24 cellular contexts compared by ENCODE assay signal in the genomic region with DNA sequence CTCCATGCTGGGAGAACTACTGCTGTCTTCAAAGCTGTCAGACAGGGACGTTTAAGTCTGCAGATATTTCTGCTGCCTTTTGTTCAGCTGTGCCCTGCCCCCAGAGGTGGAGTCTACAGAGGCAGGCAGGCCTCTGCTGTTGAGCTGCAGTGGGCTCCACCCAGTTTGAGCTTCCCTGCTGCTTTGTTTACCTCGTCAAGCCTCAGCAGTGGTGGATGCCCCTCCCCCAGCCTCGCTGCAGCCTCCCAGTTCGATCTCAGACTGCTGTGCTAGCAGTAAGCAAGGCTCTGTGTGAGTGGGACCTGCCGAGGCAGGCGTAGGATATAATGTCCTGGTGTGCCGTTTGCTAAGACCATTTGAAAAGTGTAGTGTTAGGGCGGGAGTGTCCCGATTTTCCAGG. TPM values are rescaled to one million over a fixed set of nuclear protein-coding genes. Genes with fewer than 3 reads are reported as not detected.
DNase-seq lines count a peak whose midpoint lies in the region; ATAC-seq, FAIRE-seq and TF ChIP-seq lines count a peak whose summit lies in the region.
"Had no signal": no experiment of that assay in that cellular context is flagged by ENCODE, and none has a peak within 500 bp of the region (broad histone marks: within the 10 kb centered on the region; RNA-seq: fewer than 3 reads in every experiment).

No MANE protein-coding gene starts in this region.

- no peak overlapping the region for H2BK15ac ChIP-seq in neuronal stem cell (ENCODE audit: low read length)

- no peak overlapping the region for H4K91ac ChIP-seq in neuronal stem cell (ENCODE audit: low read depth, low read length, poor library complexity)

- no peak for TF ChIP-seq EP300 in HepG2 (IDR thresholded peaks at IDR 0.05; ENCODE audit: low read depth in 2 of 2, low read length in 2 of 2)
- no peak for TF ChIP-seq EP300 in HepG2 (CRISPR knock-in tag; IDR thresholded peaks at IDR 0.05; ENCODE audit: borderline replicate concordance)

- H3K4me2 ChIP-seq in HepG2 (ENCODE audit: low read depth, low read length) (peak overlapping the region; percentile 54), neuronal stem cell (ENCODE audit: insufficient read depth, low read length, poor library complexity, severe bottlenecking) (no peak overlapping the region)
- H3K4me2 ChIP-seq: KMS-11 had no signal

- H3K18ac ChIP-seq in neuronal stem cell (ENCODE audit: low read length): no peak overlapping the region

- WGBS in HepG2 (ENCODE audit: low lambda C conversion rate): 13% methylated on average over 8 of the region's 9 CpGs
- whole genome bisulfite sequencing in right lobe of liver (ENCODE audit: insufficient coverage, low coverage, low lambda C conversion rate, missing lambda C conversion rate): no CpG with 5 or more reads among the region's 9 CpGs
- no CpG with 5 or more reads among the region's 9 CpGs for WGBS in neuronal stem cell (ENCODE audit: extremely low coverage in 2 of 2, insufficient read length in 2 of 2, insufficient replicate concordance in 1 of 2), 2 donors

- TF ChIP-seq CTCF in HepG2 (CRISPR knock-in tag; IDR thresholded peaks at IDR 0.05) (no peak), right lobe of liver (IDR thresholded peaks at IDR 0.05) (no peak)

- H3K9ac ChIP-seq in HepG2 (ENCODE audit: insufficient read depth, low read depth, low read length): no peak overlapping the region
- H3K9ac ChIP-seq in neuronal stem cell (ENCODE audit: low read depth, low read length, poor library complexity): no peak overlapping the region
- H3K9ac ChIP-seq: KMS-11 had no signal

- H3K4me3 ChIP-seq in HepG2 (replicated peaks in 1 of 3; ENCODE audit: insufficient read depth in 1 of 3, low read depth in 2 of 3, low read length in 3 of 3) (peak overlapping the region in 1 of 3 experiments; percentile 40; a peak in 1 of 6 replicates), right lobe of liver (no peak overlapping the region), neuronal stem cell (ENCODE audit: low read length in 2 of 2) (no peak overlapping the region)
- H3K4me3 ChIP-seq: Peyer's patch had no signal

- H2AK5ac ChIP-seq in neuronal stem cell (ENCODE audit: low read depth, low read length): no peak overlapping the region

- no peak overlapping the region for H2BK5ac ChIP-seq in neuronal stem cell (ENCODE audit: low read length)

- intact Hi-C loops in HepG2 (cut with micrococcal nuclease; ENCODE audit: unreplicated experiment) (no loop called here), right lobe of liver (cut with DNase I) (no loop called here)

- no peak overlapping the region for H2BK12ac ChIP-seq in neuronal stem cell (ENCODE audit: low read length)

- H3K4ac ChIP-seq in neuronal stem cell (ENCODE audit: low read length): no peak overlapping the region

- no peaks in the 10 kb centered on the region for H3K79me1 ChIP-seq in neuronal stem cell (ENCODE audit: low read depth, low read length)

- no peaks in the 10 kb centered on the region for H3K79me2 ChIP-seq in HepG2 (ENCODE audit: insufficient read depth, low read length)

- POLR2A ChIA-PET in HepG2 (lab: Yijun Ruan, JAX): no interaction called here

- no peak overlapping the region for H2BK120ac ChIP-seq in neuronal stem cell (ENCODE audit: low read depth, low read length)

- in situ Hi-C loops in HepG2 (cut with HindIII; ENCODE audit: extremely low pct_ligation_motif_present, low pct_unique_long_range_greater_than_20kb): no loop called here

- peak overlapping the region; percentile 38 for H3K14ac ChIP-seq in neuronal stem cell (ENCODE audit: low read length)

- no peaks in the 10 kb centered on the region for H4K20me1 ChIP-seq in HepG2 (ENCODE audit: insufficient read depth, low read length)

- H3K4me1 ChIP-seq in HepG2 (ENCODE audit: insufficient read depth, low read length) (no peaks in the 10 kb centered on the region), right lobe of liver (no peaks in the 10 kb centered on the region), neuronal stem cell (ENCODE audit: control insufficient read depth in 2 of 2, insufficient read depth in 1 of 2, low read depth in 1 of 2, low read length in 2 of 2) (no peaks in the 10 kb centered on the region)
- H3K4me1 ChIP-seq: Peyer's patch had no signal

- CTCF ChIA-PET in HepG2 (lab: Yijun Ruan, JAX; ENCODE audit: low intra/inter-chr PET ratio, low total read pairs): no interaction called here

- H2AFZ ChIP-seq in HepG2 (ENCODE audit: low read length) (no peak overlapping the region), neuronal stem cell (ENCODE audit: low read length) (no peak overlapping the region)

- H3K27me3 ChIP-seq in HepG2 (ENCODE audit: control insufficient read depth in 1 of 2, insufficient read depth in 2 of 2, low read length in 2 of 2) (no peaks in the 10 kb centered on the region), right lobe of liver (no peaks in the 10 kb centered on the region), neuronal stem cell (ENCODE audit: control insufficient read depth in 3 of 3, insufficient read depth in 3 of 3, low read depth in 1 of 3, low read length in 3 of 3) (no peaks in the 10 kb centered on the region)
- H3K27me3 ChIP-seq: Peyer's patch had no signal

- TF ChIP-seq RAD21 in HepG2 (CRISPR knock-in tag; IDR thresholded peaks at IDR 0.05): no peak

- TF ChIP-seq POLR2A in HepG2 (IDR thresholded peaks at IDR 0.05; ENCODE audit: insufficient read depth in 1 of 2, low read depth in 2 of 2, low read length in 2 of 2): no peak
- no peak for TF ChIP-seq POLR2A in right lobe of liver (IDR thresholded peaks at IDR 0.05)

- no peak overlapping the region for H4K8ac ChIP-seq in neuronal stem cell (ENCODE audit: low read depth, low read length)

- H3K27ac ChIP-seq in HepG2 (ENCODE audit: extremely low read length, insufficient read depth, low read length) (no peak overlapping the region), right lobe of liver (no peak overlapping the region), neuronal stem cell (replicated peaks; ENCODE audit: low read length) (no peak overlapping the region)
- H3K27ac ChIP-seq: HL-60, KMS-11, Peyer's patch had no signal

- DNase-seq in HepG2 (ENCODE audit: low spot score) (peak; percentile 32), right lobe of liver (no peak), LoVo (ENCODE audit: low spot score) (peak; percentile 41), RPMI8226 (peak; percentile 3), neuronal stem cell (ENCODE audit: low spot score) (no peak), activated T-cell treated with anti-CD3 and anti-CD28 coated beads for 4 hours (no peak), activated gamma-delta T cell treated with Interleukin-2 at 50 U/mL for 16 hours (no peak)
- DNase-seq: C1 segment of cervical spinal cord; Calu3; CD8-positive, alpha-beta T cell; DMS153; GF-D8; NCI-H1105; NCI-H1694; NCI-H2081; NCI-H345; NCI-H524; Peyer's patch had no signal

- H3K9me3 ChIP-seq in HepG2 (ENCODE audit: low read length): peaks cover 4% of the 10 kb centered on the region; the same call in 1 of the 2 replicates
- H3K9me3 ChIP-seq in right lobe of liver: no peaks in the 10 kb centered on the region
- H3K9me3 ChIP-seq in neuronal stem cell (replicated peaks in 1 of 2; ENCODE audit: control insufficient read depth in 2 of 2, insufficient read depth in 1 of 2, low read depth in 1 of 2, low read length in 2 of 2): peaks cover 4 to 15% of the 10 kb centered on the region in 2 donors
- H3K9me3 ChIP-seq: Peyer's patch had no signal

- FAIRE-seq in HepG2 (lab: Jason Lieb, UNC): no peak
- FAIRE-seq: H54 had no signal

- no TSS peak for BruUV-seq in HepG2 (replicated peaks; lab: Mats Ljungman, UMichigan)

- ATAC-seq in HepG2 (peak; percentile 61), right lobe of liver (no peak), HG02840 (IDR thresholded peaks at IDR 0.05; ENCODE audit: low FRiP score, unreplicated experiment) (no peak)
- ATAC-seq: CD8-positive, alpha-beta T cell had no signal

- peak overlapping the region; percentile 91 for H3K23ac ChIP-seq in neuronal stem cell (ENCODE audit: low read depth, low read length, poor library complexity)

- H3K36me3 ChIP-seq in HepG2 (replicated peaks in 1 of 2; ENCODE audit: control insufficient read depth in 1 of 2, insufficient read depth in 2 of 2, low read length in 2 of 2) (no peaks in the 10 kb centered on the region), right lobe of liver (no peaks in the 10 kb centered on the region), neuronal stem cell (replicated peaks in 1 of 2; ENCODE audit: control insufficient read depth in 2 of 2, insufficient read depth in 2 of 2, low read length in 2 of 2) (no peaks in the 10 kb centered on the region)
- H3K36me3 ChIP-seq: Peyer's patch had no signal

RNA-seq across cellular contexts. Expression of a gene that starts 31.4 kb away (rescaled TPM):
- total RNA-seq in HepG2 (2016; rRNA removed; fragmentation: Illumina TruSeq; extraction: Trizol): not detected in 2 replicates
- total RNA-seq in HepG2 (2016; cell fraction: cytosol; rRNA removed; fragmentation: Illumina TruSeq; extraction: Trizol; ENCODE audit: low read depth): not detected in 2 replicates
- total RNA-seq in HepG2 (2016; cell fraction: insoluble cytoplasmic fraction; rRNA removed; fragmentation: Illumina TruSeq; extraction: Trizol): not detected in 2 replicates
- not detected in 2 replicates for total RNA-seq in HepG2 (2016; cell fraction: membrane; rRNA removed; fragmentation: Illumina TruSeq; extraction: Trizol)
- total RNA-seq in HepG2 (2016; cell fraction: nucleus; rRNA removed; fragmentation: Illumina TruSeq; extraction: Trizol): not detected in 2 replicates
- not detected in 2 replicates for polyA plus RNA-seq in HepG2 (2011; rRNA removed)
- polyA plus RNA-seq in HepG2 (2011; cell fraction: cytosol; rRNA removed): not detected in 2 replicates
- not detected in 2 replicates for polyA plus RNA-seq in HepG2 (2011; cell fraction: nucleus; rRNA removed)
- not detected in 2 replicates for polyA plus RNA-seq in HepG2 (2012)
- polyA plus RNA-seq in HepG2 (2016; cell fraction: cytosol; fragmentation: Illumina TruSeq; extraction: Trizol; ENCODE audit: low read depth): not detected in 2 replicates
- not detected in 2 replicates for polyA plus RNA-seq in HepG2 (2016; cell fraction: insoluble cytoplasmic fraction; fragmentation: Illumina TruSeq; extraction: Trizol; ENCODE audit: low read depth)
- not detected in 2 replicates for polyA plus RNA-seq in HepG2 (2016; cell fraction: membrane; fragmentation: Illumina TruSeq; extraction: Trizol; ENCODE audit: low read depth)
- polyA plus RNA-seq in HepG2 (2016; cell fraction: nucleus; fragmentation: Illumina TruSeq; extraction: Trizol; ENCODE audit: insufficient read depth, low read depth): not detected in 2 replicates
- not detected in 2 replicates for polyA minus RNA-seq in HepG2 (2011; rRNA and poly(A)+ RNA removed; ENCODE audit: low replicate concordance)
- polyA minus RNA-seq in HepG2 (2011; cell fraction: cytosol; rRNA and poly(A)+ RNA removed): not detected in 2 replicates
- not detected in 2 replicates for polyA minus RNA-seq in HepG2 (2011; cell fraction: nucleus; rRNA and poly(A)+ RNA removed)
- not detected for total RNA-seq in right lobe of liver
- 0.89 TPM for polyA plus RNA-seq in neuronal stem cell (2013, experiment 1 of 2)
- 0.89 TPM for polyA plus RNA-seq in neuronal stem cell (2013, experiment 2 of 2)
- total RNA-seq: Calu3; CD8-positive, alpha-beta T cell; HT-29; Peyer's patch; SK-MEL-5 had no signal

Comparison
In these comparisons a context has a peak if more than half of its experiments do, and no peak if none do; other contexts are left out.
1. DNase-seq: peak in HepG2 (single experiment), LoVo (single experiment) and RPMI8226 (single experiment); none in right lobe of liver (0 of 3), neuronal stem cell (single experiment), activated T-cell treated with anti-CD3 and anti-CD28 coated beads for 4 hours (single experiment) and activated gamma-delta T cell treated with Interleukin-2 at 50 U/mL for 16 hours (single experiment).